10 cellular contexts compared by ENCODE assay signal in the genomic region with DNA sequence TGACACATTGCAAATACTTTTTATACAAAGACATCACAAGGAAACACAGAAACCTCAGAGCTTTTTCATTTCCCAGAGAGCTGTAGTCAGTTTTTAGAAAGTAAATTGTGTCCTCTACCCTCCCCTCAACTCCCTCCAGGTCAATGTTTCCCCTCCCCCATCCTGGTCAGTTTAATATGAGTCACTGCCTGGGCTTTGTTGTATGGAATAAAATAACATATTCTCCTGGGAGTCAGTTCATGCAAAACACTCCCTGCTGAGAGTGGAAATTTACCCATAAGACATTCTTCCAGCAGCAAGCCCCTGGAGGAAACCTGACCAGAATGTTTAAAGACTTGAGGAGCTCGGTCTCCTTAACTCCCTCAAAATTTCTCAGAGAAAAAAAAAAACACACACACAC.
DNase-seq lines count a peak whose midpoint lies in the region; ATAC-seq, FAIRE-seq and TF ChIP-seq lines count a peak whose summit lies in the region.
"Had no signal": no experiment of that assay in that cellular context is flagged by ENCODE, and none has a peak within 500 bp of the region (broad histone marks: within the 10 kb centered on the region; RNA-seq: fewer than 3 reads in every experiment).

No MANE protein-coding gene starts in this region.

- ATAC-seq in omental fat pad (ENCODE audit: low FRiP score) (peak; percentile 82), HG03354 (IDR thresholded peaks at IDR 0.05; ENCODE audit: poor library complexity, severe bottlenecking, unreplicated experiment) (no peak)

- no peak for TF ChIP-seq CTCF in omental fat pad (IDR thresholded peaks at IDR 0.05)

- peak; percentile 82 for DNase-seq in EH (ENCODE audit: low read depth)
- peak; percentile 13 for DNase-seq in OCI-M1 (lab: John Stamatoyannopoulos, UW)
- peak; percentile 77 for DNase-seq in fibroblast of gingiva (ENCODE audit: low read depth)
- DNase-seq in omental fat pad (ENCODE audit: low spot score) = no peak
- no peak for DNase-seq in frontal cortex (ENCODE audit: low spot score in 2 of 2)
- no peak for DNase-seq in activated CD8-positive, alpha-beta memory T cell treated with anti-CD3 and anti-CD28 coated beads, Interleukin-2, amount 50 U/mL, for 48 hours
- DNase-seq in middle frontal gyrus (ENCODE audit: extremely low spot score, low spot score) = no peak
- DNase-seq: esophagus squamous epithelium, naive B cell had no signal

- FAIRE-seq in frontal cortex (lab: Jason Lieb, UNC) = no peak

Comparison
In these comparisons a context has a peak if more than half of its experiments do, and no peak if none do; other contexts are left out.
1. DNase-seq: peak in EH (single experiment), OCI-M1 (single experiment) and fibroblast of gingiva (single experiment); none in omental fat pad (single experiment), frontal cortex (0 of 2), activated CD8-positive, alpha-beta memory T cell treated with anti-CD3 and anti-CD28 coated beads, Interleukin-2, amount 50 U/mL, for 48 hours (single experiment) and middle frontal gyrus (single experiment).